Comparison of ENCODE assay signal across 33 cellular contexts in genomic region chr17:63547083-63547523, GRCh38. TPM values are rescaled to one million over a fixed set of nuclear protein-coding genes. Genes with fewer than 3 reads are reported as not detected.
"Had no signal": no experiment of that assay in that cellular context is flagged by ENCODE, and none has a peak within 500 bp of the region (broad histone marks: within the 10 kb centered on the region; RNA-seq: fewer than 3 reads in every experiment).

No MANE protein-coding gene starts in this region.

- H3K9me3 Mint-ChIP-seq: activated CD4-positive, alpha-beta memory T cell treated with anti-CD3 and anti-CD28 coated beads, Interleukin-2, amount 10 ng/mL, durations not matched to agents 7 days and 5 days; activated CD4-positive, alpha-beta T cell treated with anti-CD3 and anti-CD28 coated beads, Interleukin-2, amount 10 ng/mL, durations not matched to agents 7 days and 5 days; activated T-cell treated with anti-CD3 and anti-CD28 coated beads, Interleukin-2, amount 50 U/mL, for 24 hours; activated T-helper 17 cell treated with anti-CD3 and anti-CD28 coated beads, Interleukin-2, amount 50 U/mL, for 72 hours; central memory CD8-positive, alpha-beta T cell; dendritic cell treated with granulocyte-macrophage colony-stimulating factor and Interleukin-4, amounts not matched to agents 40 ng/mL and 50 ng/mL, for 4 days; T-helper 2 cell treated with Interferon-gamma antibody and Interleukin-4, amounts not matched to agents 5 μg/mL and 100 μg/mL, for 36 hours had no signal

- H3K36me3 ChIP-seq: brain microvascular endothelial cell, esophagus muscularis mucosa, gastroesophageal sphincter, heart right ventricle had no signal

- H3K9me3 ChIP-seq: esophagus muscularis mucosa, gastroesophageal sphincter, heart right ventricle had no signal

- H3K36me3 Mint-ChIP-seq: activated naive CD8-positive, alpha-beta T cell had no signal

- H3K4me1 Mint-ChIP-seq: activated T-helper 17 cell treated with anti-CD3 and anti-CD28 coated beads, Interleukin-2, amount 50 U/mL, for 72 hours had no signal

- H3K4me3 ChIP-seq: coronary artery, dorsolateral prefrontal cortex, esophagus muscularis mucosa, gastroesophageal sphincter, heart right ventricle had no signal

- FAIRE-seq: astrocyte, bronchial epithelial cell had no signal

- DNase-seq: activated CD4-positive, alpha-beta memory T cell treated with anti-CD3 and anti-CD28 coated beads, Interleukin-2, amount 10 ng/mL, durations not matched to agents 7 days and 5 days; activated CD4-positive, alpha-beta T cell treated with anti-CD3 and anti-CD28 coated beads for 1 hour; activated CD4-positive, alpha-beta T cell treated with anti-CD3 and anti-CD28 coated beads for 4 hours; activated CD4-positive, alpha-beta T cell treated with anti-CD3 and anti-CD28 coated beads, Interleukin-2, amount 10 ng/mL, durations not matched to agents 7 days and 5 days; activated CD4-positive, alpha-beta T cell treated with anti-CD3 and anti-CD28 coated beads, Interleukin-2, amount 50 U/mL, for 4 hours; activated effector memory CD4-positive, alpha-beta T cell treated with Interleukin-2 at 50 U/mL for 16 hours; activated gamma-delta T cell treated with Interleukin-2 at 50 U/mL for 16 hours; activated naive CD4-positive, alpha-beta T cell treated with anti-CD3 and anti-CD28 coated beads, Interleukin-2, amount 50 U/mL, for 16 hours; activated naive CD4-positive, alpha-beta T cell treated with Interleukin-2 at 50 U/mL for 16 hours; amniotic stem cell; anterior cingulate cortex; brain microvascular endothelial cell; effector memory CD4-positive, alpha-beta T cell; erythroblast; foreskin keratinocyte; heart right ventricle; SW 1271; T-helper 1 cell; T-helper 17 cell had no signal

- H3K27me3 Mint-ChIP-seq: activated CD4-positive, alpha-beta memory T cell treated with anti-CD3 and anti-CD28 coated beads, Interleukin-2, amount 10 ng/mL, durations not matched to agents 7 days and 5 days; activated CD4-positive, alpha-beta T cell treated with anti-CD3 and anti-CD28 coated beads, Interleukin-2, amount 10 ng/mL, durations not matched to agents 7 days and 5 days; activated naive CD8-positive, alpha-beta T cell; activated T-cell treated with anti-CD3 and anti-CD28 coated beads, Interleukin-2, amount 50 U/mL, for 24 hours; activated T-helper 17 cell treated with anti-CD3 and anti-CD28 coated beads, Interleukin-2, amount 50 U/mL, for 72 hours; central memory CD8-positive, alpha-beta T cell; dendritic cell treated with granulocyte-macrophage colony-stimulating factor and Interleukin-4, amounts not matched to agents 40 ng/mL and 50 ng/mL, for 4 days; T-helper 17 cell had no signal

- H3K27ac ChIP-seq: brain microvascular endothelial cell, coronary artery, dorsolateral prefrontal cortex, esophagus muscularis mucosa, foreskin keratinocyte, gastroesophageal sphincter, heart right ventricle had no signal

- H3K4me3 Mint-ChIP-seq: activated CD4-positive, alpha-beta memory T cell treated with anti-CD3 and anti-CD28 coated beads, Interleukin-2, amount 10 ng/mL, durations not matched to agents 7 days and 5 days; activated CD4-positive, alpha-beta T cell treated with anti-CD3 and anti-CD28 coated beads, Interleukin-2, amount 10 ng/mL, durations not matched to agents 7 days and 5 days; activated naive CD8-positive, alpha-beta T cell; activated T-cell treated with anti-CD3 and anti-CD28 coated beads, Interleukin-2, amount 50 U/mL, for 24 hours; activated T-helper 17 cell treated with anti-CD3 and anti-CD28 coated beads, Interleukin-2, amount 50 U/mL, for 72 hours; central memory CD8-positive, alpha-beta T cell; dendritic cell treated with granulocyte-macrophage colony-stimulating factor and Interleukin-4, amounts not matched to agents 40 ng/mL and 50 ng/mL, for 4 days; T-helper 17 cell; T-helper 2 cell treated with Interferon-gamma antibody and Interleukin-4, amounts not matched to agents 5 μg/mL and 100 μg/mL, for 36 hours had no signal

- H3K4me1 ChIP-seq: foreskin keratinocyte had no signal

- H3K27me3 ChIP-seq: brain microvascular endothelial cell, dorsolateral prefrontal cortex, esophagus muscularis mucosa, foreskin keratinocyte, heart right ventricle had no signal

- H3K27ac Mint-ChIP-seq: activated CD4-positive, alpha-beta memory T cell treated with anti-CD3 and anti-CD28 coated beads, Interleukin-2, amount 10 ng/mL, durations not matched to agents 7 days and 5 days; activated CD4-positive, alpha-beta T cell treated with anti-CD3 and anti-CD28 coated beads, Interleukin-2, amount 10 ng/mL, durations not matched to agents 7 days and 5 days; activated naive CD8-positive, alpha-beta T cell; activated T-cell treated with anti-CD3 and anti-CD28 coated beads, Interleukin-2, amount 50 U/mL, for 24 hours; activated T-helper 17 cell treated with anti-CD3 and anti-CD28 coated beads, Interleukin-2, amount 50 U/mL, for 72 hours; dendritic cell treated with granulocyte-macrophage colony-stimulating factor and Interleukin-4, amounts not matched to agents 40 ng/mL and 50 ng/mL, for 4 days; T-helper 2 cell treated with Interferon-gamma antibody and Interleukin-4, amounts not matched to agents 5 μg/mL and 100 μg/mL, for 36 hours had no signal

- ATAC-seq: activated T-helper 17 cell treated with anti-CD3 and anti-CD28 coated beads, Interleukin-2, amount 50 U/mL, for 72 hours; foreskin keratinocyte; gastroesophageal sphincter; heart right ventricle; T-helper 17 cell had no signal

RNA-seq across cellular contexts. Expression of gene KCNH6, which starts 23.9 kb away (rescaled TPM):
- total RNA-seq: activated CD4-positive, alpha-beta memory T cell treated with anti-CD3 and anti-CD28 coated beads, Interleukin-2, amount 10 ng/mL, durations not matched to agents 7 days and 5 days; activated CD4-positive, alpha-beta T cell treated with anti-CD3 and anti-CD28 coated beads, Interleukin-2, amount 10 ng/mL, durations not matched to agents 7 days and 5 days; astrocyte; bronchial epithelial cell; cardiac septum; esophagus muscularis mucosa; foreskin keratinocyte; gastroesophageal sphincter; glomerular endothelial cell; T-helper 17 cell had no signal
- polyA plus RNA-seq: foreskin keratinocyte, heart right ventricle had no signal
